Comparison of ENCODE assay signal across 1 cellular context in the genomic region with DNA sequence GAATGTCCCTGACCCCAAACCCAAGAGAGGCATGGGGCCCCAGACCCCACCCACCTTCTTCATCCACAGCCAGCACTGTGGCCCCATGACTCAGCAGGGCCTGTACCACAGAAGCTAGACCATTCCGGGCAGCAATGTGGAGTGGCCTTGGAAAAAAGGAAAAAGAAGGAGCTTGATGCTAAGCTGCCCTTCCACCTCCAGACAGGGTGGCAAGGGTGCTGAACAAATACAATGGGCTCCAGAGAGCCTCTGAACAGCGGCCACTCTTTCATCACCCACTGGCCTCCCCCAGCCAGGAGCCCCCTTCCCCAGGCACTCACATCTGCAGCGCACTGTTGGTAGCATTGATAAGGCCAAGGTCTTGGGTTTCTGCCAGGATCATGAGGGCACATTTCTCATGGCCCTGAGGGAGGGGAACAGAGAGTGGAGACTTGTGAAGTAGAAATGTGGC.
TF ChIP-seq lines count a peak whose summit lies in the region.

No MANE protein-coding gene starts in this region.

TF ChIP-seq in K562, 482 proteins besides CTCF, POLR2A, EP300 and RAD21 (continued from another document and continues in another):
- TF ChIP-seq, protein P1, sequence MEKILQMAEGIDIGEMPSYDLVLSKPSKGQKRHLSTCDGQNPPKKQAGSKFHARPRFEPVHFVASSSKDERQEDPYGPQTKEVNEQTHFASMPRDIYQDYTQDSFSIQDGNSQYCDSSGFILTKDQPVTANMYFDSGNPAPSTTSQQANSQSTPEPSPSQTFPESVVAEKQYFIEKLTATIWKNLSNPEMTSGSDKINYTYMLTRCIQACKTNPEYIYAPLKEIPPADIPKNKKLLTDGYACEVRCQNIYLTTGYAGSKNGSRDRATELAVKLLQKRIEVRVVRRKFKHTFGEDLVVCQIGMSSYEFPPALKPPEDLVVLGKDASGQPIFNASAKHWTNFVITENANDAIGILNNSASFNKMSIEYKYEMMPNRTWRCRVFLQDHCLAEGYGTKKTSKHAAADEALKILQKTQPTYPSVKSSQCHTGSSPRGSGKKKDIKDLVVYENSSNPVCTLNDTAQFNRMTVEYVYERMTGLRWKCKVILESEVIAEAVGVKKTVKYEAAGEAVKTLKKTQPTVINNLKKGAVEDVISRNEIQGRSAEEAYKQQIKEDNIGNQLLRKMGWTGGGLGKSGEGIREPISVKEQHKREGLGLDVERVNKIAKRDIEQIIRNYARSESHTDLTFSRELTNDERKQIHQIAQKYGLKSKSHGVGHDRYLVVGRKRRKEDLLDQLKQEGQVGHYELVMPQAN (IDR thresholded peaks at IDR 0.05; ENCODE audit: borderline replicate concordance): no peak
- TF ChIP-seq, protein P2, sequence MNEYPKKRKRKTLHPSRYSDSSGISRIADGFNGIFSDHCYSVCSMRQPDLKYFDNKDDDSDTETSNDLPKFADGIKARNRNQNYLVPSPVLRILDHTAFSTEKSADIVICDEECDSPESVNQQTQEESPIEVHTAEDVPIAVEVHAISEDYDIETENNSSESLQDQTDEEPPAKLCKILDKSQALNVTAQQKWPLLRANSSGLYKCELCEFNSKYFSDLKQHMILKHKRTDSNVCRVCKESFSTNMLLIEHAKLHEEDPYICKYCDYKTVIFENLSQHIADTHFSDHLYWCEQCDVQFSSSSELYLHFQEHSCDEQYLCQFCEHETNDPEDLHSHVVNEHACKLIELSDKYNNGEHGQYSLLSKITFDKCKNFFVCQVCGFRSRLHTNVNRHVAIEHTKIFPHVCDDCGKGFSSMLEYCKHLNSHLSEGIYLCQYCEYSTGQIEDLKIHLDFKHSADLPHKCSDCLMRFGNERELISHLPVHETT (CRISPR knock-in tag; conservative IDR thresholded peaks at IDR 0.05 in 1 of 2, IDR thresholded peaks at IDR 0.05 in 1 of 2): no peak
- TF ChIP-seq, protein P3, sequence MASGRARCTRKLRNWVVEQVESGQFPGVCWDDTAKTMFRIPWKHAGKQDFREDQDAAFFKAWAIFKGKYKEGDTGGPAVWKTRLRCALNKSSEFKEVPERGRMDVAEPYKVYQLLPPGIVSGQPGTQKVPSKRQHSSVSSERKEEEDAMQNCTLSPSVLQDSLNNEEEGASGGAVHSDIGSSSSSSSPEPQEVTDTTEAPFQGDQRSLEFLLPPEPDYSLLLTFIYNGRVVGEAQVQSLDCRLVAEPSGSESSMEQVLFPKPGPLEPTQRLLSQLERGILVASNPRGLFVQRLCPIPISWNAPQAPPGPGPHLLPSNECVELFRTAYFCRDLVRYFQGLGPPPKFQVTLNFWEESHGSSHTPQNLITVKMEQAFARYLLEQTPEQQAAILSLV (tag; IDR thresholded peaks at IDR 0.05): no peak
- TF ChIP-seq RBBP5 (IDR thresholded peaks at IDR 0.05; ENCODE audit: borderline replicate concordance, insufficient read depth, low read length, poor library complexity, severe bottlenecking): peak; percentile 2
- TF ChIP-seq, protein P4, sequence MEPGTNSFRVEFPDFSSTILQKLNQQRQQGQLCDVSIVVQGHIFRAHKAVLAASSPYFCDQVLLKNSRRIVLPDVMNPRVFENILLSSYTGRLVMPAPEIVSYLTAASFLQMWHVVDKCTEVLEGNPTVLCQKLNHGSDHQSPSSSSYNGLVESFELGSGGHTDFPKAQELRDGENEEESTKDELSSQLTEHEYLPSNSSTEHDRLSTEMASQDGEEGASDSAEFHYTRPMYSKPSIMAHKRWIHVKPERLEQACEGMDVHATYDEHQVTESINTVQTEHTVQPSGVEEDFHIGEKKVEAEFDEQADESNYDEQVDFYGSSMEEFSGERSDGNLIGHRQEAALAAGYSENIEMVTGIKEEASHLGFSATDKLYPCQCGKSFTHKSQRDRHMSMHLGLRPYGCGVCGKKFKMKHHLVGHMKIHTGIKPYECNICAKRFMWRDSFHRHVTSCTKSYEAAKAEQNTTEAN (CRISPR knock-in tag; IDR thresholded peaks at IDR 0.05): no peak
- TF ChIP-seq, protein P5, sequence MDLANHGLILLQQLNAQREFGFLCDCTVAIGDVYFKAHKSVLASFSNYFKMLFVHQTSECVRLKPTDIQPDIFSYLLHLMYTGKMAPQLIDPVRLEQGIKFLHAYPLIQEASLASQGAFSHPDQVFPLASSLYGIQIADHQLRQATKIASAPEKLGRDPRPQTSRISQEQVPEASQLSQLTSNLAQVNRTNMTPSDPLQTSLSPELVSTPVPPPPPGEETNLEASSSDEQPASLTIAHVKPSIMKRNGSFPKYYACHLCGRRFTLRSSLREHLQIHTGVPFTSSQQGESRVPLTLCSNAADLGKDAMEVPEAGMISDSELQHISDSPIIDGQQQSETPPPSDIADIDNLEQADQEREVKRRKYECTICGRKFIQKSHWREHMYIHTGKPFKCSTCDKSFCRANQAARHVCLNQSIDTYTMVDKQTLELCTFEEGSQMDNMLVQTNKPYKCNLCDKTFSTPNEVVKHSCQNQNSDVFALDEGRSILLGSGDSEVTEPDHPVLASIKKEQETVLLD (IDR thresholded peaks at IDR 0.05): no peak
- no peak for TF ChIP-seq TCF7 (IDR thresholded peaks at IDR 0.05; ENCODE audit: borderline replicate concordance)
- TF ChIP-seq YBX1 (IDR thresholded peaks at IDR 0.05): no peak
- TF ChIP-seq, protein P6, sequence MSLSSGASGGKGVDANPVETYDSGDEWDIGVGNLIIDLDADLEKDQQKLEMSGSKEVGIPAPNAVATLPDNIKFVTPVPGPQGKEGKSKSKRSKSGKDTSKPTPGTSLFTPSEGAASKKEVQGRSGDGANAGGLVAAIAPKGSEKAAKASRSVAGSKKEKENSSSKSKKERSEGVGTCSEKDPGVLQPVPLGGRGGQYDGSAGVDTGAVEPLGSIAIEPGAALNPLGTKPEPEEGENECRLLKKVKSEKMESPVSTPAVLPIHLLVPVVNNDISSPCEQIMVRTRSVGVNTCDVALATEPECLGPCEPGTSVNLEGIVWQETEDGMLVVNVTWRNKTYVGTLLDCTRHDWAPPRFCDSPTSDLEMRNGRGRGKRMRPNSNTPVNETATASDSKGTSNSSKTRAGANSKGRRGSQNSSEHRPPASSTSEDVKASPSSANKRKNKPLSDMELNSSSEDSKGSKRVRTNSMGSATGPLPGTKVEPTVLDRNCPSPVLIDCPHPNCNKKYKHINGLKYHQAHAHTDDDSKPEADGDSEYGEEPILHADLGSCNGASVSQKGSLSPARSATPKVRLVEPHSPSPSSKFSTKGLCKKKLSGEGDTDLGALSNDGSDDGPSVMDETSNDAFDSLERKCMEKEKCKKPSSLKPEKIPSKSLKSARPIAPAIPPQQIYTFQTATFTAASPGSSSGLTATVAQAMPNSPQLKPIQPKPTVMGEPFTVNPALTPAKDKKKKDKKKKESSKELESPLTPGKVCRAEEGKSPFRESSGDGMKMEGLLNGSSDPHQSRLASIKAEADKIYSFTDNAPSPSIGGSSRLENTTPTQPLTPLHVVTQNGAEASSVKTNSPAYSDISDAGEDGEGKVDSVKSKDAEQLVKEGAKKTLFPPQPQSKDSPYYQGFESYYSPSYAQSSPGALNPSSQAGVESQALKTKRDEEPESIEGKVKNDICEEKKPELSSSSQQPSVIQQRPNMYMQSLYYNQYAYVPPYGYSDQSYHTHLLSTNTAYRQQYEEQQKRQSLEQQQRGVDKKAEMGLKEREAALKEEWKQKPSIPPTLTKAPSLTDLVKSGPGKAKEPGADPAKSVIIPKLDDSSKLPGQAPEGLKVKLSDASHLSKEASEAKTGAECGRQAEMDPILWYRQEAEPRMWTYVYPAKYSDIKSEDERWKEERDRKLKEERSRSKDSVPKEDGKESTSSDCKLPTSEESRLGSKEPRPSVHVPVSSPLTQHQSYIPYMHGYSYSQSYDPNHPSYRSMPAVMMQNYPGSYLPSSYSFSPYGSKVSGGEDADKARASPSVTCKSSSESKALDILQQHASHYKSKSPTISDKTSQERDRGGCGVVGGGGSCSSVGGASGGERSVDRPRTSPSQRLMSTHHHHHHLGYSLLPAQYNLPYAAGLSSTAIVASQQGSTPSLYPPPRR (CRISPR knock-in tag; IDR thresholded peaks at IDR 0.05; ENCODE audit: borderline replicate concordance): no peak
- TF ChIP-seq DMBX1 (CRISPR knock-in tag; IDR thresholded peaks at IDR 0.05; ENCODE audit: borderline replicate concordance): peak; percentile 53; the same call in 1 of the 2 replicates
- TF ChIP-seq, protein P7, sequence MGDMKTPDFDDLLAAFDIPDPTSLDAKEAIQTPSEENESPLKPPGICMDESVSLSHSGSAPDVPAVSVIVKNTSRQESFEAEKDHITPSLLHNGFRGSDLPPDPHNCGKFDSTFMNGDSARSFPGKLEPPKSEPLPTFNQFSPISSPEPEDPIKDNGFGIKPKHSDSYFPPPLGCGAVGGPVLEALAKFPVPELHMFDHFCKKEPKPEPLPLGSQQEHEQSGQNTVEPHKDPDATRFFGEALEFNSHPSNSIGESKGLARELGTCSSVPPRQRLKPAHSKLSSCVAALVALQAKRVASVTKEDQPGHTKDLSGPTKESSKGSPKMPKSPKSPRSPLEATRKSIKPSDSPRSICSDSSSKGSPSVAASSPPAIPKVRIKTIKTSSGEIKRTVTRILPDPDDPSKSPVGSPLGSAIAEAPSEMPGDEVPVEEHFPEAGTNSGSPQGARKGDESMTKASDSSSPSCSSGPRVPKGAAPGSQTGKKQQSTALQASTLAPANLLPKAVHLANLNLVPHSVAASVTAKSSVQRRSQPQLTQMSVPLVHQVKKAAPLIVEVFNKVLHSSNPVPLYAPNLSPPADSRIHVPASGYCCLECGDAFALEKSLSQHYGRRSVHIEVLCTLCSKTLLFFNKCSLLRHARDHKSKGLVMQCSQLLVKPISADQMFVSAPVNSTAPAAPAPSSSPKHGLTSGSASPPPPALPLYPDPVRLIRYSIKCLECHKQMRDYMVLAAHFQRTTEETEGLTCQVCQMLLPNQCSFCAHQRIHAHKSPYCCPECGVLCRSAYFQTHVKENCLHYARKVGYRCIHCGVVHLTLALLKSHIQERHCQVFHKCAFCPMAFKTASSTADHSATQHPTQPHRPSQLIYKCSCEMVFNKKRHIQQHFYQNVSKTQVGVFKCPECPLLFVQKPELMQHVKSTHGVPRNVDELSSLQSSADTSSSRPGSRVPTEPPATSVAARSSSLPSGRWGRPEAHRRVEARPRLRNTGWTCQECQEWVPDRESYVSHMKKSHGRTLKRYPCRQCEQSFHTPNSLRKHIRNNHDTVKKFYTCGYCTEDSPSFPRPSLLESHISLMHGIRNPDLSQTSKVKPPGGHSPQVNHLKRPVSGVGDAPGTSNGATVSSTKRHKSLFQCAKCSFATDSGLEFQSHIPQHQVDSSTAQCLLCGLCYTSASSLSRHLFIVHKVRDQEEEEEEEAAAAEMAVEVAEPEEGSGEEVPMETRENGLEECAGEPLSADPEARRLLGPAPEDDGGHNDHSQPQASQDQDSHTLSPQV (IDR thresholded peaks at IDR 0.05): peak; percentile 88
- TF ChIP-seq, protein P8, sequence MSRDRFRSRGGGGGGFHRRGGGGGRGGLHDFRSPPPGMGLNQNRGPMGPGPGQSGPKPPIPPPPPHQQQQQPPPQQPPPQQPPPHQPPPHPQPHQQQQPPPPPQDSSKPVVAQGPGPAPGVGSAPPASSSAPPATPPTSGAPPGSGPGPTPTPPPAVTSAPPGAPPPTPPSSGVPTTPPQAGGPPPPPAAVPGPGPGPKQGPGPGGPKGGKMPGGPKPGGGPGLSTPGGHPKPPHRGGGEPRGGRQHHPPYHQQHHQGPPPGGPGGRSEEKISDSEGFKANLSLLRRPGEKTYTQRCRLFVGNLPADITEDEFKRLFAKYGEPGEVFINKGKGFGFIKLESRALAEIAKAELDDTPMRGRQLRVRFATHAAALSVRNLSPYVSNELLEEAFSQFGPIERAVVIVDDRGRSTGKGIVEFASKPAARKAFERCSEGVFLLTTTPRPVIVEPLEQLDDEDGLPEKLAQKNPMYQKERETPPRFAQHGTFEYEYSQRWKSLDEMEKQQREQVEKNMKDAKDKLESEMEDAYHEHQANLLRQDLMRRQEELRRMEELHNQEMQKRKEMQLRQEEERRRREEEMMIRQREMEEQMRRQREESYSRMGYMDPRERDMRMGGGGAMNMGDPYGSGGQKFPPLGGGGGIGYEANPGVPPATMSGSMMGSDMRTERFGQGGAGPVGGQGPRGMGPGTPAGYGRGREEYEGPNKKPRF (IDR thresholded peaks at IDR 0.05; ENCODE audit: low read depth, low read length): no peak
- TF ChIP-seq BCL6 (CRISPR knock-in tag; IDR thresholded peaks at IDR 0.05): no peak
- TF ChIP-seq NCOA2 (IDR thresholded peaks at IDR 0.05; ENCODE audit: partially characterized antibody in 2 of 2): no peak
- 0 out of 2 replicates have a peak, but pooled peaks have one; percentile 22 for TF ChIP-seq POLR2AphosphoS5 (IDR thresholded peaks at IDR 0.05; ENCODE audit: control insufficient read depth, insufficient read depth, low read depth, low read length)
- TF ChIP-seq ETV1 (tag; conservative IDR thresholded peaks at IDR 0.05; ENCODE audit: low read depth): no peak
- TF ChIP-seq RB1 (IDR thresholded peaks at IDR 0.05; ENCODE audit: low read depth): no peak
- peak; percentile 57; the same call in 1 of the 2 replicates for TF ChIP-seq MAFF (IDR thresholded peaks at IDR 0.05; ENCODE audit: low read length)
- TF ChIP-seq ARNT (IDR thresholded peaks at IDR 0.05): no peak
- TF ChIP-seq C11orf30 (IDR thresholded peaks at IDR 0.05; ENCODE audit: low read depth): peak; percentile 72
- TF ChIP-seq PML (IDR thresholded peaks at IDR 0.05; ENCODE audit: low read length): no peak
- no peak for TF ChIP-seq EZH2 (IDR thresholded peaks at IDR 0.05; ENCODE audit: borderline replicate concordance, low read depth, low read length)
- TF ChIP-seq NCOR1 (IDR thresholded peaks at IDR 0.05): no peak
- TF ChIP-seq, protein P9, sequence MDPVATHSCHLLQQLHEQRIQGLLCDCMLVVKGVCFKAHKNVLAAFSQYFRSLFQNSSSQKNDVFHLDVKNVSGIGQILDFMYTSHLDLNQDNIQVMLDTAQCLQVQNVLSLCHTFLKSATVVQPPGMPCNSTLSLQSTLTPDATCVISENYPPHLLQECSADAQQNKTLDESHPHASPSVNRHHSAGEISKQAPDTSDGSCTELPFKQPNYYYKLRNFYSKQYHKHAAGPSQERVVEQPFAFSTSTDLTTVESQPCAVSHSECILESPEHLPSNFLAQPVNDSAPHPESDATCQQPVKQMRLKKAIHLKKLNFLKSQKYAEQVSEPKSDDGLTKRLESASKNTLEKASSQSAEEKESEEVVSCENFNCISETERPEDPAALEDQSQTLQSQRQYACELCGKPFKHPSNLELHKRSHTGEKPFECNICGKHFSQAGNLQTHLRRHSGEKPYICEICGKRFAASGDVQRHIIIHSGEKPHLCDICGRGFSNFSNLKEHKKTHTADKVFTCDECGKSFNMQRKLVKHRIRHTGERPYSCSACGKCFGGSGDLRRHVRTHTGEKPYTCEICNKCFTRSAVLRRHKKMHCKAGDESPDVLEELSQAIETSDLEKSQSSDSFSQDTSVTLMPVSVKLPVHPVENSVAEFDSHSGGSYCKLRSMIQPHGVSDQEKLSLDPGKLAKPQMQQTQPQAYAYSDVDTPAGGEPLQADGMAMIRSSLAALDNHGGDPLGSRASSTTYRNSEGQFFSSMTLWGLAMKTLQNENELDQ (CRISPR knock-in tag; IDR thresholded peaks at IDR 0.05; ENCODE audit: borderline replicate concordance): no peak
- TF ChIP-seq WHSC1 (IDR thresholded peaks at IDR 0.05; ENCODE audit: low read length): no peak
- TF ChIP-seq ZNF699 (CRISPR knock-in tag; IDR thresholded peaks at IDR 0.05; ENCODE audit: insufficient replicate concordance): no peak
- TF ChIP-seq DIDO1 (tag; IDR thresholded peaks at IDR 0.05; ENCODE audit: low read depth): no peak
- no peak for TF ChIP-seq ZNF780A (CRISPR knock-in tag; IDR thresholded peaks at IDR 0.05)
- no peak for TF ChIP-seq RBM34 (IDR thresholded peaks at IDR 0.05; ENCODE audit: borderline replicate concordance, insufficient read depth, low read length)
